Comparison of ENCODE assay signal across 9 cellular contexts in genomic region chr3:187165144-187165543, GRCh38. TPM values are rescaled to one million over a fixed set of nuclear protein-coding genes. Genes with fewer than 3 reads are reported as not detected.
DNase-seq lines count a peak whose midpoint lies in the region; ATAC-seq and TF ChIP-seq lines count a peak whose summit lies in the region.
"Had no signal": no experiment of that assay in that cellular context is flagged by ENCODE, and none has a peak within 500 bp of the region (broad histone marks: within the 10 kb centered on the region; RNA-seq: fewer than 3 reads in every experiment).

No MANE protein-coding gene starts in this region.

- H3K36me3 ChIP-seq in Caco-2 (ENCODE audit: control insufficient read depth, insufficient read depth, low read length) (no peaks in the 10 kb centered on the region), neutrophil (no peaks in the 10 kb centered on the region)

- no peaks in the 10 kb centered on the region for H3K4me1 Mint-ChIP-seq in Caco-2 (ENCODE audit: low read depth, unreplicated experiment)

- DNase-seq in Caco-2 (peak in 1 of 2 experiments; percentile 62), NCI-H510A treated with DMSO at 0.1 percent for 48 hours (lab: John Stamatoyannopoulos, UW) (peak; percentile 84), fibroblast of the conjunctiva (ENCODE audit: low read depth) (peak; percentile 43)
- DNase-seq in activated CD4-positive, alpha-beta T cell treated with anti-CD3 and anti-CD28 coated beads, Interleukin-2, amount 50 U/mL, for 4 hours = peak; percentile 16 to 18

- intact Hi-C loops in Caco-2 (cut with micrococcal nuclease; ENCODE audit: unreplicated experiment) = loop anchor here (1.0 to 10.0 kb wide), 3 partner anchors 52 to 316 kb away; no protein-coding TSS in a partner anchor

- H3K4me1 ChIP-seq in Caco-2 (no peaks in the 10 kb centered on the region), neutrophil (ENCODE audit: control insufficient read depth in 1 of 2, insufficient read depth in 1 of 2, low read depth in 1 of 2, low read length in 1 of 2) (no peaks in the 10 kb centered on the region)

- H3K36me3 Mint-ChIP-seq in Caco-2 (ENCODE audit: insufficient read depth, unreplicated experiment) = no peaks in the 10 kb centered on the region

- ATAC-seq in HG03378 (IDR thresholded peaks at IDR 0.05; ENCODE audit: unreplicated experiment) = peak; percentile 46
- ATAC-seq in HG03159 (IDR thresholded peaks at IDR 0.05; ENCODE audit: unreplicated experiment) = no peak
- ATAC-seq in HG03460 (IDR thresholded peaks at IDR 0.05; ENCODE audit: unreplicated experiment) = no peak

- H3K4me3 Mint-ChIP-seq in Caco-2 (ENCODE audit: unreplicated experiment) = no peak overlapping the region
- H3K4me3 Mint-ChIP-seq: T-helper 1 cell treated with Interleukin-12 subunit alpha and Interleukin-12 subunit beta and Interleukin-4 antibody, amounts not matched to agents 30 μg/mL and 1 μg/mL, for 36 hours had no signal

- no peak overlapping the region for H3K27ac ChIP-seq in neutrophil

- peaks cover 20% of the 10 kb centered on the region for H3K9me3 Mint-ChIP-seq in Caco-2 (ENCODE audit: unreplicated experiment)
- H3K9me3 Mint-ChIP-seq: T-helper 1 cell treated with Interleukin-12 subunit alpha and Interleukin-12 subunit beta and Interleukin-4 antibody, amounts not matched to agents 30 μg/mL and 1 μg/mL, for 36 hours had no signal

- H3K27me3 ChIP-seq in Caco-2 (replicated peaks; ENCODE audit: control insufficient read depth, insufficient read depth, low read length) (no peaks in the 10 kb centered on the region), neutrophil (peaks cover 10% of the 10 kb centered on the region)

- H3K9me3 ChIP-seq in Caco-2 (0 out of 2 replicates have a peak, but pooled peaks cover 1% of the 10 kb centered on the region), neutrophil (no peaks in the 10 kb centered on the region)

- peaks cover 5% of the 10 kb centered on the region for H3K27me3 Mint-ChIP-seq in Caco-2 (ENCODE audit: insufficient read depth, unreplicated experiment)

- CTCF ChIA-PET in Caco-2 (lab: Charles Lee) = interaction anchor here (0.6 to 1.5 kb wide), 19 partner anchors 9 to 344 kb away, joined by 3 to 37 read pairs (median 5); partner anchors contain the start of genes ADIPOQ and RPL39L

- TF ChIP-seq CTCF in Caco-2 (IDR thresholded peaks at IDR 0.05; ENCODE audit: insufficient read depth in 1 of 2, low read depth in 1 of 2, low read length in 1 of 2, severe bottlenecking in 1 of 2, unreplicated experiment in 1 of 2) (peak; percentile 57 to 69), neutrophil (IDR thresholded peaks at IDR 0.05) (peak; percentile 56)

- POLR2A ChIA-PET in Caco-2 (lab: Charles Lee) = interaction anchor here (0.6 to 1.4 kb wide), 2 partner anchors 316 to 383 kb away, joined by 4 to 5 read pairs; no protein-coding TSS in a partner anchor

- BruUV-seq in Caco-2 (replicated peaks; lab: Mats Ljungman, UMichigan) = no TSS peak

- H3K27ac Mint-ChIP-seq in Caco-2 (ENCODE audit: unreplicated experiment) = no peak overlapping the region
- H3K27ac Mint-ChIP-seq: T-helper 1 cell treated with Interleukin-12 subunit alpha and Interleukin-12 subunit beta and Interleukin-4 antibody, amounts not matched to agents 30 μg/mL and 1 μg/mL, for 36 hours had no signal

- H3K4me3 ChIP-seq in Caco-2 (ENCODE audit: low read depth, low read length) (no peak overlapping the region), neutrophil (ENCODE audit: low read depth in 1 of 2, low read length in 1 of 2) (no peak overlapping the region)

RNA-seq across cellular contexts. Expression of gene RPL39L, which starts 25.8 kb away (rescaled TPM):
- 1.8 and 2.5 TPM in 2 replicates for total RNA-seq in Caco-2 (2022)

RNA-seq across cellular contexts. Expression of gene RTP1, which starts 32.1 kb away (rescaled TPM):
- total RNA-seq in Caco-2 (2022) = not detected in 2 replicates
